Comparison of ENCODE assay signal across 8 cellular contexts in the genomic region with DNA sequence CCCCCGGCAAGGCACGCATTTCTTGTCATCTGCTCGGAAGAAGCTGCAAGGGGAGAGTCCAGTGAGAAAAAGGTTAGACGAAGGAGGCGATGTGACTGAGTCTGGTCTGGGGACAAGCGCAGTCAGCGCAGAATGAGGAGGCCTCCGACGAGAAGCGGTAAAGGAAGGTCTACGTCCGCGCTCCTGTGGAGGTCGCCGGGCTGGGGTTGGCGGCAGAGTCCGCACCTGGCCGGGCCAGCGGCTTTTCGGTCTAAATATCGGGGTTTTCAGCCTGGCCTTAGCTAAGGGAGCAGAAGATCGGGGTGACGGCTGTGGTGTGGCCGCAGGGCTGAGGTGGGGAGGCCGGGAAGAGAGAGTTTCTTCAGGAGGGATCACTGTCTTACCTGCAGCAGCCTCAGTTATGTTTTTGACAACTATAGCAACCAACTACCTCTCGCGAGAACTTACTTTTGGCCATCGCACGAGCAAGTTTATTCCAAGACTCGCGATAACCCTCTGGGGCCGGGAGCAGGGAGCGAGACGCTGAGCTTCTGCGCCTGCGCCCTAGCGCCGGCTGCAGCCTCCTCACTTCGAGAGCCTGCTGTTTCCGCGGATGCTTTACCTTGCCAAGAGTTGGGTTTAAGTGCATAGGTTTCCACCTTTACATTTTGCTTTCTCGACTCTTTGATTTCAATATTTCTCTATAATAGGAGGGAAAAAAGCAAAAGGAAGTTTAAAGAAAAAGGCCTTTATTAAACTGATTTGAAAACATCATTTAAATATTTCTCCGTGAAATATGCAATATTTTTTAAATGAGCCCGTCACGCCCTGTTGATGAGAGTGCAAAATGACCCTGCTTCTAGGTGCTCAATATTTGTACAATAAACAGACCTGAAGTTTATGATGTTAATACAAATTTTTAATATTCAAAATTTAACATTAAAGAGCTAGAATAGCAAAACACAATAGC. TPM values are rescaled to one million over a fixed set of nuclear protein-coding genes. Genes with fewer than 3 reads are reported as not detected.
DNase-seq lines count a peak whose midpoint lies in the region; ATAC-seq and TF ChIP-seq lines count a peak whose summit lies in the region.

Gene CFAP70 (minus strand): TSS at position 534 of the 949 bp plus-strand sequence. CDS start 4,068 bp downstream, outside the sequence.

- H3K9me3 ChIP-seq in right atrium auricular region = no peaks in the 10 kb centered on the region

- in situ Hi-C loops in GM13977 (cut with MboI; ENCODE audit: low pct_unique_long_range_greater_than_20kb, low sequenced_read_pairs, unreplicated experiment) = no loop called here

- no peaks in the 10 kb centered on the region for H3K27me3 ChIP-seq in right atrium auricular region

- H3K9me3 Mint-ChIP-seq in T-helper 1 cell treated with Interleukin-12 subunit alpha and Interleukin-12 subunit beta and Interleukin-4 antibody, amounts not matched to agents 30 μg/mL and 1 μg/mL, for 36 hours = no peaks in the 10 kb centered on the region
- peaks cover 12% of the 10 kb centered on the region for H3K9me3 Mint-ChIP-seq in progenitor cell of endocrine pancreas (ENCODE audit: low read depth)

- peak within 1 kb of the TSS; percentile 89 for H3K27ac Mint-ChIP-seq in T-helper 1 cell treated with Interleukin-12 subunit alpha and Interleukin-12 subunit beta and Interleukin-4 antibody, amounts not matched to agents 30 μg/mL and 1 μg/mL, for 36 hours
- H3K27ac Mint-ChIP-seq in progenitor cell of endocrine pancreas = peak within 1 kb of the TSS; percentile 99

- peaks cover 16% of the 10 kb centered on the region for H3K36me3 Mint-ChIP-seq in T-helper 1 cell treated with Interleukin-12 subunit alpha and Interleukin-12 subunit beta and Interleukin-4 antibody, amounts not matched to agents 30 μg/mL and 1 μg/mL, for 36 hours (ENCODE audit: low read depth)
- peaks cover 11% of the 10 kb centered on the region for H3K36me3 Mint-ChIP-seq in progenitor cell of endocrine pancreas (ENCODE audit: insufficient read depth)

- H3K27ac ChIP-seq in angular gyrus (ENCODE audit: low read depth, low read length) (peak within 1 kb of the TSS; percentile 49), right atrium auricular region (peak within 1 kb of the TSS; percentile 66 to 68)

- H3K4me3 Mint-ChIP-seq in T-helper 1 cell treated with Interleukin-12 subunit alpha and Interleukin-12 subunit beta and Interleukin-4 antibody, amounts not matched to agents 30 μg/mL and 1 μg/mL, for 36 hours = peak within 1 kb of the TSS; percentile 94
- peak within 1 kb of the TSS; percentile 99 for H3K4me3 Mint-ChIP-seq in progenitor cell of endocrine pancreas (ENCODE audit: low read depth)

- H3K4me3 ChIP-seq in right atrium auricular region = peak within 1 kb of the TSS; percentile 79 to 85

- TF ChIP-seq CTCF in GM13977 (IDR thresholded peaks at IDR 0.05; ENCODE audit: extremely low read depth, insufficient read depth, missing control alignments) (no peak), right atrium auricular region (IDR thresholded peaks at IDR 0.05) (no peak), progenitor cell of endocrine pancreas (IDR thresholded peaks at IDR 0.05; ENCODE audit: unreplicated experiment) (no peak)

- H3K36me3 ChIP-seq in right atrium auricular region = no peaks in the 10 kb centered on the region

- peaks cover 0 to 12% of the 10 kb centered on the region in 2 donors for H3K4me1 ChIP-seq in right atrium auricular region

- peaks cover 13% of the 10 kb centered on the region for H3K27me3 Mint-ChIP-seq in T-helper 1 cell treated with Interleukin-12 subunit alpha and Interleukin-12 subunit beta and Interleukin-4 antibody, amounts not matched to agents 30 μg/mL and 1 μg/mL, for 36 hours (ENCODE audit: low read depth)
- peaks cover 3% of the 10 kb centered on the region for H3K27me3 Mint-ChIP-seq in progenitor cell of endocrine pancreas

- peak; percentile 90 for ATAC-seq in HG02870 (IDR thresholded peaks at IDR 0.05; ENCODE audit: unreplicated experiment)

- H3K4me1 Mint-ChIP-seq in T-helper 1 cell treated with Interleukin-12 subunit alpha and Interleukin-12 subunit beta and Interleukin-4 antibody, amounts not matched to agents 30 μg/mL and 1 μg/mL, for 36 hours (ENCODE audit: low read depth) = peaks cover 12% of the 10 kb centered on the region
- peaks cover 4% of the 10 kb centered on the region for H3K4me1 Mint-ChIP-seq in progenitor cell of endocrine pancreas (ENCODE audit: low read depth)

- peak; percentile 90 for DNase-seq in GM13977 (ENCODE audit: low spot score)
- DNase-seq in NCI-H146 treated with DMSO at 0.1 percent for 48 hours (lab: John Stamatoyannopoulos, UW; ENCODE audit: unreplicated experiment) = peak; percentile 94
- DNase-seq in right atrium auricular region (ENCODE audit: low spot score) = peak; percentile 90
- DNase-seq in progenitor cell of endocrine pancreas (ENCODE audit: low spot score, unreplicated experiment) = peak; percentile 93
- peak; percentile 95 for DNase-seq in ureter (ENCODE audit: low spot score)

RNA-seq across cellular contexts. Expression of gene CFAP70, which starts in this region (rescaled TPM):
- total RNA-seq in right atrium auricular region (1 to 10 TPM in 1 of 2 donors, under 1 TPM in 1; 0.71 to 1.1 TPM), progenitor cell of endocrine pancreas (5.3 and 5.6 TPM in 2 replicates), ureter (6.3 TPM)

Comparison
In these comparisons a context has a peak if more than half of its experiments do, and no peak if none do; other contexts are left out.
1. Peak in every context shown above with its lines: DNase-seq, ATAC-seq, H3K4me3 ChIP-seq and H3K27ac ChIP-seq.